Comparison of ENCODE assay signal across 8 cellular contexts in genomic region chr4:1010522-1011021, GRCh38.
DNase-seq lines count a peak whose midpoint lies in the region; ATAC-seq lines count a peak whose summit lies in the region.

No MANE protein-coding gene starts in this region.

- peak; percentile 44 to 45 for ATAC-seq in activated CD4-positive, CD25-positive, alpha-beta regulatory T cell treated with anti-CD3 and anti-CD28 coated beads, Interleukin-2, amount 50 U/mL, for 24 hours
- ATAC-seq in central memory CD8-positive, alpha-beta T cell (replicated peaks; ENCODE audit: extremely low read depth, poor library complexity, severe bottlenecking): peak; percentile 72
- peak; percentile 5 for ATAC-seq in memory B cell (ENCODE audit: low read depth)
- no peak for ATAC-seq in GM21360 (IDR thresholded peaks at IDR 0.05; ENCODE audit: unreplicated experiment)

- H3K4me1 Mint-ChIP-seq in central memory CD8-positive, alpha-beta T cell: peaks cover 16% of the 10 kb centered on the region
- H3K4me1 Mint-ChIP-seq in memory B cell: peaks cover 15% of the 10 kb centered on the region

- H3K4me3 Mint-ChIP-seq in central memory CD8-positive, alpha-beta T cell: peak overlapping the region; percentile 91
- H3K4me3 Mint-ChIP-seq in memory B cell: peak overlapping the region; percentile 91

- peaks cover 9% of the 10 kb centered on the region for H3K36me3 Mint-ChIP-seq in central memory CD8-positive, alpha-beta T cell (ENCODE audit: insufficient read depth)
- H3K36me3 Mint-ChIP-seq in memory B cell: no peaks in the 10 kb centered on the region

- peak overlapping the region; percentile 95 for H3K27ac Mint-ChIP-seq in central memory CD8-positive, alpha-beta T cell (ENCODE audit: low read depth)
- H3K27ac Mint-ChIP-seq in memory B cell: peak overlapping the region; percentile 82

- no peaks in the 10 kb centered on the region for H3K9me3 Mint-ChIP-seq in central memory CD8-positive, alpha-beta T cell
- no peaks in the 10 kb centered on the region for H3K9me3 Mint-ChIP-seq in memory B cell

- DNase-seq in GF-D8 (lab: John Stamatoyannopoulos, UW) (peak; percentile 75), Kasumi-1 (lab: John Stamatoyannopoulos, UW) (peak; percentile 32 to 44), memory B cell (ENCODE audit: low spot score in 2 of 2) (peak; percentile 38 to 58), HuH-7.5 (ENCODE audit: low spot score) (no peak)
- DNase-seq in central memory CD8-positive, alpha-beta T cell (ENCODE audit: low spot score in 2 of 2): peak; percentile 53 to 78
- peak; percentile 71 to 76 for DNase-seq in stimulated activated CD8-positive, alpha-beta memory T cell treated with anti-CD3 and anti-CD28 coated beads, Interleukin-15, amount 100 ng/mL, for 48 hours (ENCODE audit: low read depth in 2 of 2)

- H3K27me3 Mint-ChIP-seq in central memory CD8-positive, alpha-beta T cell: peaks cover 37% of the 10 kb centered on the region
- H3K27me3 Mint-ChIP-seq in memory B cell: peaks cover 14% of the 10 kb centered on the region
